ENCODE assay signal across 16 cellular contexts in the genomic region with DNA sequence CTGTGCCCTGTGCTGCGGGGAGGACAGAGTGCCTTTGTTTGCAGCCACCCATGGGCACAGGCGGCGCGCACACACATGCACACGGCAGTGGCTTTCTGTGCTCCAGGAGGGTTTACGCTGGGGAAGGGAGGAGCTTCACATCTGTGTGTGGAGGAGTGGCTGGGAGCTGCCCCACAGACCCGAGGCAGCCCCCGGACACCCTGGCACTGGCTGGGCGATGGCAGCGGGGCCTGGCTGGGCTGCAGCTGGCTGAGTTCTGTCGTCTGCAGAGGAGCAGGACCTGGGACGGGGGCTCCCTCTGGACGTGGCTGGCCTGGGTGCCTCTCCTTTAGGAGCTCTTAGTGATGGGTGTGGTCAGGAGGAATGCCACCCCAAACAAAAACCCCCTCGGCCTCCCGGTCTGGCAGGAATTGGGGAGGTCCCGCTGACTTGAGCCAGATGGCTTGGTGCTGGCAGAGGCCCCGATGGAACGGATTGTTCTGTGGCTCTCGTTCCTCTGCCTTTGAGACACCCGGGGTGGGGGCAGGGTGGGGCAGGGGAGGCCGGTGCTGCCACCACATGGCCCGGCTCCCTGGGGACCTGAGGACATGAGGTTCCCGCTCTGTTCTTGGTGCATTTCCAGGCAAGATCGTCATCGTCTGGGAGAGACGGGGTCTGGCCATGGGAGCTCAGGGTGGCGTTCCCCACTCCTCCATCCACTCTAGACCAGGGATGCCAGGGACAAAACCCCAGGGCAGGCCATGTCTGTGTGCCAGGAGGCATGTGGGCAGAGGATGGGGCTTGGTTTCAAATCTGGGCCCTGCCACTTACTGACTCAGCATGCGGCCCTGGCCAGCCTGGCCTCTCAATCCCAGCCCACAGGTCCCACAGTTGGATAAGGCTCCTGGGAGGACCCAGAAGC.
DNase-seq lines count a peak whose midpoint lies in the region; ATAC-seq and TF ChIP-seq lines count a peak whose summit lies in the region.
"Had no signal": no experiment of that assay in that cellular context is flagged by ENCODE, and none has a peak within 500 bp of the region (broad histone marks: within the 10 kb centered on the region; RNA-seq: fewer than 3 reads in every experiment).

No MANE protein-coding gene starts in this region.

- no peak overlapping the region for H3K4me3 ChIP-seq in osteoblast (ENCODE audit: insufficient read depth, low read length)
- H3K4me3 ChIP-seq in GM23338: no peak overlapping the region
- H3K4me3 ChIP-seq: transverse colon had no signal

- H3K4me2 ChIP-seq in osteoblast (ENCODE audit: insufficient read depth, low read length): no peak overlapping the region
- no peak overlapping the region for H3K4me2 ChIP-seq in GM23338

- intact Hi-C loops in left ventricle myocardium superior (cut with micrococcal nuclease): no loop called here
- intact Hi-C loops in Right ventricle myocardium inferior (cut with DNase I): no loop called here

- H3K27me3 ChIP-seq in osteoblast (ENCODE audit: insufficient read depth, low read length) (no peaks in the 10 kb centered on the region), GM23338 (ENCODE audit: insufficient read depth) (no peaks in the 10 kb centered on the region)
- H3K27me3 ChIP-seq: transverse colon had no signal

- no peaks in the 10 kb centered on the region for H3F3A ChIP-seq in GM23338 (replicated peaks; ENCODE audit: low read depth)

- H3K36me3 Mint-ChIP-seq in GM23338 (ENCODE audit: low read depth): no peaks in the 10 kb centered on the region; the same call in 2 of the 3 replicates
- H3K36me3 Mint-ChIP-seq in natural killer cell treated with Interleukin-12 subunit alpha and Interleukin-12 subunit beta and Interleukin-15 and Interleukin-18, amount 100 ng/mL, for 72 hours: no peaks in the 10 kb centered on the region
- H3K36me3 Mint-ChIP-seq: naive B cell had no signal

- ATAC-seq in left ventricle myocardium superior: peak; percentile 55
- ATAC-seq in Right ventricle myocardium inferior: no peak
- ATAC-seq in GM21825 (IDR thresholded peaks at IDR 0.05; ENCODE audit: unreplicated experiment): no peak
- ATAC-seq in GM23338: no peak
- no peak for ATAC-seq in natural killer cell treated with Interleukin-12 subunit alpha and Interleukin-12 subunit beta and Interleukin-15 and Interleukin-18, amount 100 ng/mL, for 72 hours
- ATAC-seq: activated T-helper 17 cell treated with anti-CD3 and anti-CD28 coated beads, Interleukin-2, amount 50 U/mL, for 72 hours had no signal

- H3K27ac ChIP-seq in osteoblast (ENCODE audit: low read depth, low read length) (no peak overlapping the region), GM23338 (ENCODE audit: low read depth) (no peak overlapping the region)
- H3K27ac ChIP-seq: HL-60, transverse colon had no signal

- H3K4me1 ChIP-seq in osteoblast (ENCODE audit: insufficient read depth, low read length): no peaks in the 10 kb centered on the region
- H3K4me1 ChIP-seq in GM23338 (ENCODE audit: insufficient read depth): no peaks in the 10 kb centered on the region
- H3K4me1 ChIP-seq: transverse colon had no signal

- H3K4me3 Mint-ChIP-seq in GM23338: no peak overlapping the region
- no peak overlapping the region for H3K4me3 Mint-ChIP-seq in natural killer cell treated with Interleukin-12 subunit alpha and Interleukin-12 subunit beta and Interleukin-15 and Interleukin-18, amount 100 ng/mL, for 72 hours
- H3K4me3 Mint-ChIP-seq: activated T-helper 17 cell treated with anti-CD3 and anti-CD28 coated beads, Interleukin-2, amount 50 U/mL, for 72 hours; central memory CD8-positive, alpha-beta T cell; naive B cell had no signal

- no peak overlapping the region for H2AFZ ChIP-seq in osteoblast (ENCODE audit: low read length)
- no peak overlapping the region for H2AFZ ChIP-seq in GM23338

- no peak for TF ChIP-seq CTCF in osteoblast (IDR thresholded peaks at IDR 0.05; ENCODE audit: extremely low read depth, low read depth, low read length)
- TF ChIP-seq CTCF in GM23338 (conservative IDR thresholded peaks at IDR 0.05; ENCODE audit: low read depth in 2 of 2): no peak

- H3K9me3 Mint-ChIP-seq in GM23338: no peaks in the 10 kb centered on the region
- H3K9me3 Mint-ChIP-seq in natural killer cell treated with Interleukin-12 subunit alpha and Interleukin-12 subunit beta and Interleukin-15 and Interleukin-18, amount 100 ng/mL, for 72 hours: no peaks in the 10 kb centered on the region
- H3K9me3 Mint-ChIP-seq: activated T-helper 17 cell treated with anti-CD3 and anti-CD28 coated beads, Interleukin-2, amount 50 U/mL, for 72 hours had no signal

- no peaks in the 10 kb centered on the region for H3K9me3 ChIP-seq in osteoblast (ENCODE audit: low read depth, low read length)
- H3K9me3 ChIP-seq: transverse colon had no signal

- peaks cover 5% of the 10 kb centered on the region; the same call in 2 of the 3 replicates for H3K4me1 Mint-ChIP-seq in GM23338
- no peaks in the 10 kb centered on the region for H3K4me1 Mint-ChIP-seq in natural killer cell treated with Interleukin-12 subunit alpha and Interleukin-12 subunit beta and Interleukin-15 and Interleukin-18, amount 100 ng/mL, for 72 hours (ENCODE audit: low read depth in 2 of 2)
- H3K4me1 Mint-ChIP-seq: activated T-helper 17 cell treated with anti-CD3 and anti-CD28 coated beads, Interleukin-2, amount 50 U/mL, for 72 hours; central memory CD8-positive, alpha-beta T cell; naive B cell had no signal

- DNase-seq in left ventricle myocardium superior (no peak), Right ventricle myocardium inferior (ENCODE audit: missing footprints) (no peak), epidermal melanocyte (ENCODE audit: insufficient read length, low spot score) (peak; percentile 76), osteoblast (ENCODE audit: insufficient read length, low spot score, missing footprints) (peak; percentile 83), GM23338 (ENCODE audit: low spot score) (no peak), NCI-H510A (lab: John Stamatoyannopoulos, UW) (no peak)
- DNase-seq in natural killer cell treated with Interleukin-12 subunit alpha and Interleukin-12 subunit beta and Interleukin-15 and Interleukin-18, amount 100 ng/mL, for 72 hours (ENCODE audit: low spot score): no peak
- DNase-seq: naive B cell, OCI-M1, small intestine, T-helper 2 cell, transverse colon had no signal

- no peak overlapping the region for H3K27ac Mint-ChIP-seq in GM23338
- H3K27ac Mint-ChIP-seq in natural killer cell treated with Interleukin-12 subunit alpha and Interleukin-12 subunit beta and Interleukin-15 and Interleukin-18, amount 100 ng/mL, for 72 hours: no peak overlapping the region
- H3K27ac Mint-ChIP-seq: activated T-helper 17 cell treated with anti-CD3 and anti-CD28 coated beads, Interleukin-2, amount 50 U/mL, for 72 hours; naive B cell had no signal

- peaks cover 10% of the 10 kb centered on the region for H3K27me3 Mint-ChIP-seq in GM23338 (ENCODE audit: insufficient read depth, low read depth, poor library complexity)
- no peaks in the 10 kb centered on the region for H3K27me3 Mint-ChIP-seq in natural killer cell treated with Interleukin-12 subunit alpha and Interleukin-12 subunit beta and Interleukin-15 and Interleukin-18, amount 100 ng/mL, for 72 hours

- H3K36me3 ChIP-seq in osteoblast (ENCODE audit: insufficient read depth, low read length): no peaks in the 10 kb centered on the region
- H3K36me3 ChIP-seq in GM23338 (ENCODE audit: insufficient read depth): no peaks in the 10 kb centered on the region
- H3K36me3 ChIP-seq: transverse colon had no signal

- no peaks in the 10 kb centered on the region for H3K9me2 ChIP-seq in GM23338 (ENCODE audit: insufficient read depth)

- H4K20me1 ChIP-seq in osteoblast (ENCODE audit: insufficient read depth, low read length) (no peaks in the 10 kb centered on the region), GM23338 (replicated peaks; ENCODE audit: insufficient read depth) (no peaks in the 10 kb centered on the region)

- H3K79me2 ChIP-seq in osteoblast (ENCODE audit: insufficient read depth, low read length): no peaks in the 10 kb centered on the region
- no peaks in the 10 kb centered on the region for H3K79me2 ChIP-seq in GM23338 (replicated peaks; ENCODE audit: insufficient read depth)

Comparison
In these comparisons a context has a peak if more than half of its experiments do, and no peak if none do; other contexts are left out.
1. DNase-seq: peak in epidermal melanocyte (single experiment) and osteoblast (single experiment); none in left ventricle myocardium superior (single experiment), Right ventricle myocardium inferior (single experiment), GM23338 (single experiment), natural killer cell treated with Interleukin-12 subunit alpha and Interleukin-12 subunit beta and Interleukin-15 and Interleukin-18, amount 100 ng/mL, for 72 hours (single experiment) and NCI-H510A (single experiment).